In genomic region chr15:48337626-48338025, GRCh38 we compare ENCODE assay signal across 14 cellular contexts. TPM values are rescaled to one million over a fixed set of nuclear protein-coding genes. Genes with fewer than 3 reads are reported as not detected.
DNase-seq lines count a peak whose midpoint lies in the region; ATAC-seq and TF ChIP-seq lines count a peak whose summit lies in the region.
"Had no signal": no experiment of that assay in that cellular context is flagged by ENCODE, and none has a peak within 500 bp of the region (broad histone marks: within the 10 kb centered on the region; RNA-seq: fewer than 3 reads in every experiment).

No MANE protein-coding gene starts in this region.

- no peak overlapping the region for H3K27ac ChIP-seq in gastroesophageal sphincter
- H3K27ac ChIP-seq: 22Rv1; BLaER1 treated with 17β-estradiol and CSF1 and Interleukin-3, amounts not matched to agents 10 nM and 100 nM; GM23248 had no signal

- H3K27me3 ChIP-seq in gastroesophageal sphincter: no peaks in the 10 kb centered on the region
- H3K27me3 ChIP-seq: BLaER1 treated with 17β-estradiol and CSF1 and Interleukin-3, amounts not matched to agents 10 nM and 100 nM had no signal

- H3K36me3 Mint-ChIP-seq in activated CD8-positive, alpha-beta memory T cell treated with anti-CD3 and anti-CD28 coated beads, Interleukin-2, amount 10 ng/mL, durations not matched to agents 7 days and 5 days: peaks cover 62% of the 10 kb centered on the region
- peaks cover 5% of the 10 kb centered on the region; the same call in 1 of the 2 replicates for H3K36me3 Mint-ChIP-seq in HFFc6 (ENCODE audit: low read depth)
- peaks cover 60% of the 10 kb centered on the region for H3K36me3 Mint-ChIP-seq in WTC11

- H3K4me3 ChIP-seq in gastroesophageal sphincter: no peak overlapping the region
- H3K4me3 ChIP-seq: BLaER1 treated with 17β-estradiol and CSF1 and Interleukin-3, amounts not matched to agents 10 nM and 100 nM; GM23248 had no signal

- TF ChIP-seq EP300 in gastroesophageal sphincter (IDR thresholded peaks at IDR 0.05): no peak

- peaks cover under 1 to 13% (median 3%) of the 10 kb centered on the region in 3 donors for H3K4me1 ChIP-seq in gastroesophageal sphincter

- peak overlapping the region; percentile 36 for H3K27ac Mint-ChIP-seq in activated CD8-positive, alpha-beta memory T cell treated with anti-CD3 and anti-CD28 coated beads, Interleukin-2, amount 10 ng/mL, durations not matched to agents 7 days and 5 days
- H3K27ac Mint-ChIP-seq in HFFc6 (0 out of 2 replicates have a peak overlapping the region, but pooled peaks have one; percentile 18), WTC11 (no peak overlapping the region)

- no peak for DNase-seq in activated CD8-positive, alpha-beta memory T cell treated with anti-CD3 and anti-CD28 coated beads, Interleukin-2, amount 10 ng/mL, durations not matched to agents 7 days and 5 days
- DNase-seq in activated CD8-positive, alpha-beta memory T cell treated with anti-CD3 and anti-CD28 coated beads, Interleukin-2, amount 50 U/mL, for 4 hours: no peak
- DNase-seq in HFFc6 (peak; percentile 32), fibroblast of gingiva (ENCODE audit: low read depth) (peak; percentile 10), WTC11 (ENCODE audit: low spot score) (no peak), AG20443 (ENCODE audit: low spot score) (no peak)
- DNase-seq: CD4-positive, alpha-beta T cell; DMS79; KBM-7 had no signal

- ATAC-seq in activated CD8-positive, alpha-beta memory T cell treated with anti-CD3 and anti-CD28 coated beads, Interleukin-2, amount 10 ng/mL, durations not matched to agents 7 days and 5 days: no peak
- ATAC-seq in WTC11 (no peak), gastroesophageal sphincter (no peak), GM21390 (IDR thresholded peaks at IDR 0.05; ENCODE audit: unreplicated experiment) (no peak)

- POLR2A ChIA-PET in WTC11 (lab: Charles Lee): no interaction called here

- H3K4me3 Mint-ChIP-seq in activated CD8-positive, alpha-beta memory T cell treated with anti-CD3 and anti-CD28 coated beads, Interleukin-2, amount 10 ng/mL, durations not matched to agents 7 days and 5 days: no peak overlapping the region
- no peak overlapping the region for H3K4me3 Mint-ChIP-seq in HFFc6
- no peak overlapping the region for H3K4me3 Mint-ChIP-seq in WTC11
- H3K4me3 Mint-ChIP-seq: CD4-positive, alpha-beta T cell had no signal

- TF ChIP-seq POLR2A in gastroesophageal sphincter (IDR thresholded peaks at IDR 0.05): no peak

- H3K9me3 ChIP-seq in gastroesophageal sphincter: no peaks in the 10 kb centered on the region
- H3K9me3 ChIP-seq: BLaER1 treated with 17β-estradiol and CSF1 and Interleukin-3, amounts not matched to agents 10 nM and 100 nM had no signal

- no peaks in the 10 kb centered on the region for H3K9me3 Mint-ChIP-seq in activated CD8-positive, alpha-beta memory T cell treated with anti-CD3 and anti-CD28 coated beads, Interleukin-2, amount 10 ng/mL, durations not matched to agents 7 days and 5 days (ENCODE audit: low read depth)
- H3K9me3 Mint-ChIP-seq in HFFc6 (no peaks in the 10 kb centered on the region), WTC11 (no peaks in the 10 kb centered on the region)
- H3K9me3 Mint-ChIP-seq: CD4-positive, alpha-beta T cell had no signal

- CTCF ChIA-PET in activated CD8-positive, alpha-beta memory T cell treated with anti-CD3 and anti-CD28 coated beads, Interleukin-2, amount 10 ng/mL, durations not matched to agents 7 days and 5 days (lab: Charles Lee): interaction anchor here (1.2 to 1.4 kb wide), 2 partner anchors 15 to 374 kb away, joined by 3 to 6 read pairs; no protein-coding TSS in a partner anchor
- CTCF ChIA-PET in WTC11 (lab: Charles Lee): interaction anchor here (0.5 to 3.3 kb wide), 25 partner anchors 11 to 461 kb away, joined by 3 to 38 read pairs (median 4); partner anchors contain the start of genes FBN1, MYEF2 and SLC24A5

- H3K4me1 Mint-ChIP-seq in activated CD8-positive, alpha-beta memory T cell treated with anti-CD3 and anti-CD28 coated beads, Interleukin-2, amount 10 ng/mL, durations not matched to agents 7 days and 5 days: peaks cover 57% of the 10 kb centered on the region
- H3K4me1 Mint-ChIP-seq in HFFc6 (ENCODE audit: low read depth) (peaks cover 36% of the 10 kb centered on the region), WTC11 (peaks cover 32% of the 10 kb centered on the region)

- no peak for TF ChIP-seq CTCF in HFFc6 (IDR thresholded peaks at IDR 0.05)
- TF ChIP-seq CTCF in WTC11 (IDR thresholded peaks at IDR 0.05): no peak
- no peak for TF ChIP-seq CTCF in gastroesophageal sphincter (IDR thresholded peaks at IDR 0.05)

- H3K27me3 Mint-ChIP-seq in activated CD8-positive, alpha-beta memory T cell treated with anti-CD3 and anti-CD28 coated beads, Interleukin-2, amount 10 ng/mL, durations not matched to agents 7 days and 5 days: no peaks in the 10 kb centered on the region
- H3K27me3 Mint-ChIP-seq in HFFc6 (ENCODE audit: insufficient read depth) (no peaks in the 10 kb centered on the region), WTC11 (ENCODE audit: low read depth) (no peaks in the 10 kb centered on the region)
- H3K27me3 Mint-ChIP-seq: CD4-positive, alpha-beta T cell had no signal

- H3K36me3 ChIP-seq in gastroesophageal sphincter: peaks cover 3 to 94% of the 10 kb centered on the region in 2 donors

TF ChIP-seq in WTC11, 78 proteins besides CTCF, POLR2A, EP300 and RAD21 (continues in another document):
- TF ChIP-seq PREB (CRISPR knock-in tag; IDR thresholded peaks at IDR 0.05; ENCODE audit: borderline replicate concordance) (no peak), AFF4 (CRISPR knock-in tag; IDR thresholded peaks at IDR 0.05; ENCODE audit: borderline replicate concordance) (no peak), MAX (CRISPR knock-in tag; IDR thresholded peaks at IDR 0.05) (no peak), SMAD4 (CRISPR knock-in tag; IDR thresholded peaks at IDR 0.05) (no peak), HMGA2 (CRISPR knock-in tag; IDR thresholded peaks at IDR 0.05) (no peak), NR2C2 (CRISPR knock-in tag; IDR thresholded peaks at IDR 0.05) (no peak), NFATC4 (CRISPR knock-in tag; IDR thresholded peaks at IDR 0.05) (no peak)
- TF ChIP-seq, protein P1, sequence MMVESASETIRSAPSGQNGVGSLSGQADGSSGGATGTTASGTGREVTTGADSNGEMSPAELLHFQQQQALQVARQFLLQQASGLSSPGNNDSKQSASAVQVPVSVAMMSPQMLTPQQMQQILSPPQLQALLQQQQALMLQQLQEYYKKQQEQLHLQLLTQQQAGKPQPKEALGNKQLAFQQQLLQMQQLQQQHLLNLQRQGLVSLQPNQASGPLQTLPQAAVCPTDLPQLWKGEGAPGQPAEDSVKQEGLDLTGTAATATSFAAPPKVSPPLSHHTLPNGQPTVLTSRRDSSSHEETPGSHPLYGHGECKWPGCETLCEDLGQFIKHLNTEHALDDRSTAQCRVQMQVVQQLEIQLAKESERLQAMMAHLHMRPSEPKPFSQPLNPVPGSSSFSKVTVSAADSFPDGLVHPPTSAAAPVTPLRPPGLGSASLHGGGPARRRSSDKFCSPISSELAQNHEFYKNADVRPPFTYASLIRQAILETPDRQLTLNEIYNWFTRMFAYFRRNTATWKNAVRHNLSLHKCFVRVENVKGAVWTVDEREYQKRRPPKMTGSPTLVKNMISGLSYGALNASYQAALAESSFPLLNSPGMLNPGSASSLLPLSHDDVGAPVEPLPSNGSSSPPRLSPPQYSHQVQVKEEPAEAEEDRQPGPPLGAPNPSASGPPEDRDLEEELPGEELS (CRISPR knock-in tag; IDR thresholded peaks at IDR 0.05): no peak

RNA-seq across cellular contexts. Expression of gene DUT, which starts 6.4 kb away (rescaled TPM):
- 100 to 1,000 TPM; 348 to 349 TPM for total RNA-seq in activated CD8-positive, alpha-beta memory T cell treated with anti-CD3 and anti-CD28 coated beads, Interleukin-2, amount 10 ng/mL, durations not matched to agents 7 days and 5 days
- total RNA-seq in HFFc6 (2021; fragmentation: NEBNext Ultra II Directional; extraction: Animal tissue kit (Norgen Biotek cat#: 25700)): 100 to 1,000 TPM in 5 of 6 experiments, 10 to 100 TPM in 1; 86.0 to 130 (median 114) TPM
- total RNA-seq in WTC11 (2021): 195 to 204 TPM (median 195 TPM) in 3 replicates
- total RNA-seq in gastroesophageal sphincter: 100 to 1,000 TPM in 1 of 4 donors, 10 to 100 TPM in 3; 76.2 to 155 (median 80.9) TPM

Comparison
In these comparisons a context has a peak if more than half of its experiments do, and no peak if none do; other contexts are left out.
1. DNase-seq: peak in HFFc6 (single experiment) and fibroblast of gingiva (single experiment); none in activated CD8-positive, alpha-beta memory T cell treated with anti-CD3 and anti-CD28 coated beads, Interleukin-2, amount 10 ng/mL, durations not matched to agents 7 days and 5 days (single experiment), activated CD8-positive, alpha-beta memory T cell treated with anti-CD3 and anti-CD28 coated beads, Interleukin-2, amount 50 U/mL, for 4 hours (single experiment), WTC11 (single experiment) and AG20443 (single experiment).